ENCODE assay signal across 8 cellular contexts in genomic region chr6:85640806-85641205, GRCh38. TPM values are rescaled to one million over a fixed set of nuclear protein-coding genes. Genes with fewer than 3 reads are reported as not detected.
A peak's percentile ranks its signal among the peaks of the same experiment; 100 is the strongest.
DNase-seq lines count a peak whose midpoint lies in the region; ATAC-seq, FAIRE-seq and TF ChIP-seq lines count a peak whose summit lies in the region.

No MANE protein-coding gene starts in this region.

- H3K4me3 Mint-ChIP-seq in endothelial cell (ENCODE audit: unreplicated experiment) = peak overlapping the region; percentile 98
- peak overlapping the region; percentile 82 for H3K4me3 Mint-ChIP-seq in osteocyte (ENCODE audit: unreplicated experiment)

- H3K9me3 Mint-ChIP-seq in endothelial cell (ENCODE audit: unreplicated experiment) = no peaks in the 10 kb centered on the region
- H3K9me3 Mint-ChIP-seq in osteocyte (ENCODE audit: unreplicated experiment) = no peaks in the 10 kb centered on the region

- H3K27ac Mint-ChIP-seq in endothelial cell (ENCODE audit: unreplicated experiment) = peak overlapping the region; percentile 3
- H3K27ac Mint-ChIP-seq in osteocyte (ENCODE audit: unreplicated experiment) = peak overlapping the region; percentile 77

- H3K4me1 Mint-ChIP-seq in endothelial cell (ENCODE audit: unreplicated experiment) (peaks cover 31% of the 10 kb centered on the region), osteocyte (ENCODE audit: unreplicated experiment) (peaks cover 51% of the 10 kb centered on the region)

- no peak for DNase-seq in endothelial cell (ENCODE audit: low spot score)
- DNase-seq in osteocyte (ENCODE audit: extremely low spot score, unreplicated experiment) = no peak
- no peak for DNase-seq in frontal cortex (ENCODE audit: low spot score in 2 of 2)
- no peak for DNase-seq in NCI-H146 (lab: John Stamatoyannopoulos, UW)

- TF ChIP-seq CTCF in DOHH2 (IDR thresholded peaks at IDR 0.05; ENCODE audit: low read depth, low read length, poor library complexity, severe bottlenecking) (no peak), OCI-LY1 (IDR thresholded peaks at IDR 0.05; ENCODE audit: low read length) (no peak), endothelial cell (IDR thresholded peaks at IDR 0.05; ENCODE audit: unreplicated experiment) (no peak), osteocyte (IDR thresholded peaks at IDR 0.05) (no peak)

- H3K4me1 ChIP-seq in DOHH2 (ENCODE audit: control insufficient read depth, low read length) (peaks cover 54% of the 10 kb centered on the region), OCI-LY1 (ENCODE audit: insufficient read depth, low read length, severe bottlenecking) (peaks cover 32% of the 10 kb centered on the region)

- peak overlapping the region; percentile 100 for H3K9ac ChIP-seq in OCI-LY1 (ENCODE audit: low read length)

- no peak overlapping the region for H3K27ac ChIP-seq in DOHH2 (ENCODE audit: low read depth, low read length)
- H3K27ac ChIP-seq in OCI-LY1 (ENCODE audit: low read depth, low read length, poor library complexity, severe bottlenecking) = no peak overlapping the region

- FAIRE-seq in frontal cortex (lab: Jason Lieb, UNC) = no peak

- H3K4me3 ChIP-seq in DOHH2 (ENCODE audit: low read length) (peak overlapping the region; percentile 82), OCI-LY1 (ENCODE audit: low read depth, low read length, poor library complexity, severe bottlenecking) (peak overlapping the region; percentile 95)

- H3K79me2 ChIP-seq in DOHH2 (ENCODE audit: control insufficient read depth, low read length) (peaks cover 83% of the 10 kb centered on the region), OCI-LY1 (ENCODE audit: insufficient read depth, low read length) (peaks cover 70% of the 10 kb centered on the region)

- H3F3A ChIP-seq in DOHH2 (ENCODE audit: control insufficient read depth, insufficient read depth) (peaks cover 13% of the 10 kb centered on the region), OCI-LY1 (ENCODE audit: insufficient read depth, low read length) (0 out of 2 replicates have a peak, but pooled peaks cover 3% of the 10 kb centered on the region)

- H3K4me2 ChIP-seq in DOHH2 (ENCODE audit: low read length) = peak overlapping the region; percentile 84
- H3K4me2 ChIP-seq in OCI-LY1 (ENCODE audit: low read length) = peak overlapping the region; percentile 81

- H3K36me3 ChIP-seq in DOHH2 (ENCODE audit: control insufficient read depth, low read length) = peaks cover 77% of the 10 kb centered on the region
- H3K36me3 ChIP-seq in OCI-LY1 (ENCODE audit: insufficient read depth, low read length) = peaks cover 69% of the 10 kb centered on the region

- H3K36me3 Mint-ChIP-seq in endothelial cell (ENCODE audit: low read depth, unreplicated experiment) (peaks cover 47% of the 10 kb centered on the region), osteocyte (ENCODE audit: unreplicated experiment) (peaks cover 42% of the 10 kb centered on the region)

- H4K20me1 ChIP-seq in DOHH2 (ENCODE audit: control insufficient read depth, insufficient read depth, low read depth, low read length) (peaks cover 38% of the 10 kb centered on the region), OCI-LY1 (ENCODE audit: insufficient read depth, low read length) (no peaks in the 10 kb centered on the region; the same call in 1 of the 2 replicates)

- no peaks in the 10 kb centered on the region; the same call in 1 of the 2 replicates for H3K27me3 ChIP-seq in DOHH2 (ENCODE audit: control insufficient read depth, low read length)
- no peaks in the 10 kb centered on the region for H3K27me3 ChIP-seq in OCI-LY1 (ENCODE audit: insufficient read depth, low read length)

- H3K9me3 ChIP-seq in DOHH2 (ENCODE audit: control insufficient read depth, insufficient read depth, low read length) (0 out of 2 replicates have a peak, but pooled peaks cover 3% of the 10 kb centered on the region), OCI-LY1 (ENCODE audit: low read length) (no peaks in the 10 kb centered on the region)

- H3K9me2 ChIP-seq in DOHH2 (replicated peaks; ENCODE audit: control insufficient read depth, low read length) = no peaks in the 10 kb centered on the region
- H3K9me2 ChIP-seq in OCI-LY1 (ENCODE audit: low read depth, low read length) = no peaks in the 10 kb centered on the region

- ATAC-seq in GM18520 (IDR thresholded peaks at IDR 0.05; ENCODE audit: unreplicated experiment) (no peak), GM18867 (IDR thresholded peaks at IDR 0.05; ENCODE audit: unreplicated experiment) (no peak)

- H3K27me3 Mint-ChIP-seq in endothelial cell (ENCODE audit: unreplicated experiment) (peaks cover 16% of the 10 kb centered on the region), osteocyte (ENCODE audit: unreplicated experiment) (no peaks in the 10 kb centered on the region)

- H2AFZ ChIP-seq in OCI-LY1 (ENCODE audit: low read length) = no peak overlapping the region

RNA-seq across cellular contexts. Expression of gene SYNCRIP, which starts 1.9 kb away (rescaled TPM):
- total RNA-seq in endothelial cell (ENCODE audit: unreplicated experiment) (96.8 TPM), osteocyte (93.7 and 94.0 TPM in 2 replicates), frontal cortex (88.5 TPM)

RNA-seq across cellular contexts. Expression of gene SNX14, which starts 47.1 kb away (rescaled TPM):
- total RNA-seq in endothelial cell (ENCODE audit: unreplicated experiment) = 121 TPM
- 87.2 and 106 TPM in 2 replicates for total RNA-seq in osteocyte
- 291 TPM for total RNA-seq in frontal cortex
